1 cellular context compared by ENCODE assay signal in genomic region chr22:29110946-29111345, GRCh38.
TF ChIP-seq lines count a peak whose summit lies in the region.

No MANE protein-coding gene starts in this region.

TF ChIP-seq in HepG2, 621 proteins besides CTCF, POLR2A, EP300 and RAD21:
- TF ChIP-seq BCL6 (CRISPR knock-in tag; IDR thresholded peaks at IDR 0.05) (no peak), ZNF772 (CRISPR knock-in tag; IDR thresholded peaks at IDR 0.05) (no peak), DRAP1 (CRISPR knock-in tag; IDR thresholded peaks at IDR 0.05) (no peak), SAP130 (CRISPR knock-in tag; IDR thresholded peaks at IDR 0.05; ENCODE audit: low read depth) (no peak), ZNF121 (CRISPR knock-in tag; IDR thresholded peaks at IDR 0.05) (peak; percentile 53; the same call in 1 of the 2 replicates), MEIS1 (CRISPR knock-in tag; IDR thresholded peaks at IDR 0.05; ENCODE audit: borderline replicate concordance) (no peak), ZNF20 (CRISPR knock-in tag; IDR thresholded peaks at IDR 0.05) (no peak), CENPX (CRISPR knock-in tag; IDR thresholded peaks at IDR 0.05) (no peak)
